14 cellular contexts compared by ENCODE assay signal in genomic region chr2:226657340-226658053, GRCh38.
DNase-seq lines count a peak whose midpoint lies in the region; ATAC-seq, FAIRE-seq and TF ChIP-seq lines count a peak whose summit lies in the region.
"Had no signal": no experiment of that assay in that cellular context is flagged by ENCODE, and none has a peak within 500 bp of the region (broad histone marks: within the 10 kb centered on the region; RNA-seq: fewer than 3 reads in every experiment).

No MANE protein-coding gene starts in this region.

- DNase-seq in Calu3 (no peak), HTR-8/SVneo (ENCODE audit: insufficient read length, low spot score) (no peak), bronchial epithelial cell (ENCODE audit: low read depth) (no peak), mesenchymal stem cell (no peak), islet precursor cell (no peak), left cardiac atrium (no peak), NCI-H2081 (lab: John Stamatoyannopoulos, UW) (no peak)
- DNase-seq: BE2C; CD8-positive, alpha-beta T cell; COR-L47; GF-D8; H7 had no signal

- peaks cover 13% of the 10 kb centered on the region for H3K4me1 ChIP-seq in mesenchymal stem cell (ENCODE audit: control insufficient read depth, insufficient read depth, low read depth, low read length)
- H3K4me1 ChIP-seq: BE2C had no signal

- no peak overlapping the region for H3K14ac ChIP-seq in mesenchymal stem cell (ENCODE audit: low read length in 2 of 2)

- no peak overlapping the region for H2BK15ac ChIP-seq in mesenchymal stem cell (ENCODE audit: low read depth, poor library complexity, severe bottlenecking)

- no peak overlapping the region for H4K8ac ChIP-seq in mesenchymal stem cell (ENCODE audit: low read length)

- CTCF ChIA-PET in Calu3 (lab: Charles Lee), result interaction anchor here (0.9 kb wide), 1 partner anchor 68 kb away, joined by 3 read pairs; no protein-coding TSS in a partner anchor

- H3K9me3 ChIP-seq in mesenchymal stem cell (ENCODE audit: control insufficient read depth, low read length), result no peaks in the 10 kb centered on the region
- H3K9me3 ChIP-seq: BE2C had no signal

- intact Hi-C loops in Calu3 (cut with micrococcal nuclease; ENCODE audit: unreplicated experiment), result loop anchor here (10.0 kb wide), 1 partner anchor 413 kb away; no protein-coding TSS in a partner anchor
- intact Hi-C loops in left cardiac atrium (cut with DNase I), result loop anchor here in 1 of 2 donors (10.0 kb wide), 1 partner anchor 67 kb away; no protein-coding TSS in a partner anchor

- H3K4me2 ChIP-seq in mesenchymal stem cell (ENCODE audit: low read length, poor library complexity, severe bottlenecking), result no peak overlapping the region
- H3K4me2 ChIP-seq: GM23338 had no signal

- H2BK120ac ChIP-seq in mesenchymal stem cell (ENCODE audit: low read depth, low read length), result no peak overlapping the region

- no peaks in the 10 kb centered on the region for H3K27me3 Mint-ChIP-seq in Calu3 (ENCODE audit: unreplicated experiment)

- no peak overlapping the region for H3K4me3 ChIP-seq in bronchial epithelial cell (ENCODE audit: low read depth, low read length)
- no peak overlapping the region for H3K4me3 ChIP-seq in mesenchymal stem cell (ENCODE audit: insufficient read depth in 1 of 2, low read depth in 1 of 2, low read length in 2 of 2)
- H3K4me3 ChIP-seq: GM23338 had no signal

- peak overlapping the region; percentile 17 to 92 for H2BK12ac ChIP-seq in mesenchymal stem cell (ENCODE audit: low read length in 2 of 2)

- no peak overlapping the region for H3K27ac ChIP-seq in mesenchymal stem cell (ENCODE audit: low read length, poor library complexity, severe bottlenecking)
- H3K27ac ChIP-seq: C4-2B had no signal

- BruUV-seq in Calu3 (replicated peaks; lab: Mats Ljungman, UMichigan), result no TSS peak

- H3K18ac ChIP-seq in mesenchymal stem cell (ENCODE audit: low read depth in 1 of 2, low read length in 2 of 2), result no peak overlapping the region

- H3K27me3 ChIP-seq in bronchial epithelial cell (ENCODE audit: control insufficient read depth, insufficient read depth, low read length) (no peaks in the 10 kb centered on the region), mesenchymal stem cell (ENCODE audit: control insufficient read depth in 1 of 2, insufficient read depth in 1 of 2, low read length in 2 of 2) (no peaks in the 10 kb centered on the region)
- H3K27me3 ChIP-seq: BE2C had no signal

- peaks cover 72% of the 10 kb centered on the region for H3K4me1 Mint-ChIP-seq in Calu3 (ENCODE audit: low read depth, unreplicated experiment)

- H3K79me1 ChIP-seq in mesenchymal stem cell (replicated peaks; ENCODE audit: low read length, poor library complexity, severe bottlenecking), result peaks cover 2% of the 10 kb centered on the region

- ATAC-seq in left cardiac atrium, result no peak
- ATAC-seq: CD8-positive, alpha-beta T cell; GM23338 had no signal

- H3K4ac ChIP-seq in mesenchymal stem cell (ENCODE audit: low read depth in 1 of 2, low read length in 2 of 2), result no peak overlapping the region

- no peak overlapping the region for H3K4me3 Mint-ChIP-seq in Calu3 (ENCODE audit: low read depth, unreplicated experiment)
- H3K4me3 Mint-ChIP-seq: CD8-positive, alpha-beta T cell; GM23338 had no signal

- H3K23ac ChIP-seq in mesenchymal stem cell (ENCODE audit: low read length in 2 of 2), result no peak overlapping the region

- 98% methylated on average over 5 of the region's 6 CpGs for WGBS in mesenchymal stem cell

- FAIRE-seq in HTR-8/SVneo (lab: Jason Lieb, UNC), result peak; percentile 44
- peak; percentile 23 for FAIRE-seq in bronchial epithelial cell (lab: Jason Lieb, UNC)

- H3K9me3 Mint-ChIP-seq in Calu3 (ENCODE audit: low read depth, unreplicated experiment), result no peaks in the 10 kb centered on the region
- H3K9me3 Mint-ChIP-seq: CD8-positive, alpha-beta T cell; GM23338 had no signal

- no peak overlapping the region for H2AFZ ChIP-seq in mesenchymal stem cell (ENCODE audit: low read depth, low read length)
- H2AFZ ChIP-seq: GM23338 had no signal

- H3K36me3 ChIP-seq in bronchial epithelial cell (ENCODE audit: control insufficient read depth, insufficient read depth, low read length) (no peaks in the 10 kb centered on the region), mesenchymal stem cell (ENCODE audit: control insufficient read depth in 1 of 2, insufficient read depth in 2 of 2, low read depth in 1 of 2, low read length in 2 of 2) (no peaks in the 10 kb centered on the region)
- H3K36me3 ChIP-seq: BE2C had no signal

- no peak for TF ChIP-seq CTCF in Calu3 (IDR thresholded peaks at IDR 0.05; ENCODE audit: unreplicated experiment)
- TF ChIP-seq CTCF in bronchial epithelial cell (IDR thresholded peaks at IDR 0.05; ENCODE audit: insufficient read depth, low read length, severe bottlenecking), result no peak

- no peak overlapping the region for H3K9ac ChIP-seq in mesenchymal stem cell (ENCODE audit: low read length)

- H2BK5ac ChIP-seq in mesenchymal stem cell (ENCODE audit: low read depth, low read length, poor library complexity, severe bottlenecking), result no peak overlapping the region

- H3K36me3 Mint-ChIP-seq in Calu3 (ENCODE audit: insufficient read depth, unreplicated experiment), result peaks cover 3% of the 10 kb centered on the region
- H3K36me3 Mint-ChIP-seq: CD8-positive, alpha-beta T cell had no signal

- no peak overlapping the region for H4K91ac ChIP-seq in mesenchymal stem cell (ENCODE audit: low read length)

- no peak overlapping the region for H2AK5ac ChIP-seq in mesenchymal stem cell (ENCODE audit: low read length, severe bottlenecking)

- peak overlapping the region; percentile 5 for H3K27ac Mint-ChIP-seq in Calu3 (ENCODE audit: unreplicated experiment)
- H3K27ac Mint-ChIP-seq: CD8-positive, alpha-beta T cell; GM23338 had no signal
